In the genomic region with DNA sequence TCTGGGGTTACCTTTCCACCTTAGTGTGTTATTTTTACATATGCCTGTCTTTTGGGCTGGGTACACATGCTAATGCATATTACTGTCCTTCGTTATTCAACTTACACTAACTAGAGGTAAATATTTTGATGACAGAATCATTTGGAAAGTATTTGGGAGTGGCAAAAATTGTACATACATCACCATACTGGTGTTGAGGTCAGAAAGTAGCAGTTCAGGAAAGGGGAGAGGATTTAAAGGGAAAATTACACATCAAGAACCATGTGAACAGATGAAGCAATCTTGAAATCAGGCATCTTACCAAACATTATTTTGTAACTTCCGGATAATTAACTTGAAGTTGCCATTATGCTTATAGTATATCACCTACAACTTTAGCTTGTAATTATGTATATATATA, we compare ENCODE assay signal across 18 cellular contexts.
"Had no signal": no experiment of that assay in that cellular context is flagged by ENCODE, and none has a peak within 500 bp of the region (broad histone marks: within the 10 kb centered on the region; RNA-seq: fewer than 3 reads in every experiment).

No MANE protein-coding gene starts in this region.

- H3K27ac ChIP-seq: heart left ventricle, prostate gland, spleen, suprapubic skin, upper lobe of left lung had no signal

- H3K4me1 ChIP-seq: prostate gland, suprapubic skin, upper lobe of left lung had no signal

- H3K4me1 Mint-ChIP-seq: activated B cell treated with CpG ODN at 0.5 μM for 24 hours; activated CD4-positive, alpha-beta T cell treated with anti-CD3 and anti-CD28 coated beads, Interleukin-2, amount 10 ng/mL, durations not matched to agents 24 days and 14 days had no signal

- H3K9me3 ChIP-seq: heart left ventricle, prostate gland, suprapubic skin, upper lobe of left lung had no signal

- H3K36me3 Mint-ChIP-seq: activated naive CD8-positive, alpha-beta T cell; brain had no signal

- H3K27ac Mint-ChIP-seq: activated B cell treated with CpG ODN at 0.5 μM for 24 hours; activated CD4-positive, alpha-beta T cell treated with anti-CD3 and anti-CD28 coated beads, Interleukin-2, amount 10 ng/mL, durations not matched to agents 24 days and 14 days; activated naive CD8-positive, alpha-beta T cell; effector memory CD8-positive, alpha-beta T cell; stimulated activated naive CD8-positive, alpha-beta T cell treated with anti-CD3 and anti-CD28 coated beads, Interleukin-15, Interleukin-2, amounts not matched to agents 100 ng/mL and 50 ng/mL, for 24 hours had no signal

- H3K27me3 Mint-ChIP-seq: activated B cell treated with CpG ODN at 0.5 μM for 24 hours; activated CD4-positive, alpha-beta T cell treated with anti-CD3 and anti-CD28 coated beads, Interleukin-2, amount 10 ng/mL, durations not matched to agents 24 days and 14 days; activated naive CD8-positive, alpha-beta T cell; effector memory CD8-positive, alpha-beta T cell; stimulated activated naive CD8-positive, alpha-beta T cell treated with anti-CD3 and anti-CD28 coated beads, Interleukin-15, Interleukin-2, amounts not matched to agents 100 ng/mL and 50 ng/mL, for 24 hours had no signal

- DNase-seq: activated B cell treated with CpG ODN at 0.5 μM for 24 hours; activated CD4-positive, alpha-beta T cell treated with anti-CD3 and anti-CD28 coated beads, Interleukin-2, amount 10 ng/mL, durations not matched to agents 24 days and 14 days; activated gamma-delta T cell treated with Interleukin-2 at 50 U/mL for 16 hours; cerebellar nuclear complex; dermis blood vessel endothelial cell; effector memory CD8-positive, alpha-beta T cell; heart left ventricle; midbrain; spleen; T-helper 2 cell; upper lobe of left lung had no signal

- H3K27me3 ChIP-seq: heart left ventricle, spleen, suprapubic skin, upper lobe of left lung had no signal

- H3K4me3 ChIP-seq: heart left ventricle, lung, prostate gland, spleen, suprapubic skin, upper lobe of left lung had no signal

- H3K36me3 ChIP-seq: heart left ventricle, prostate gland, spleen, suprapubic skin, upper lobe of left lung had no signal

- H3K4me3 Mint-ChIP-seq: activated B cell treated with CpG ODN at 0.5 μM for 24 hours; activated CD4-positive, alpha-beta T cell treated with anti-CD3 and anti-CD28 coated beads, Interleukin-2, amount 10 ng/mL, durations not matched to agents 24 days and 14 days; activated naive CD8-positive, alpha-beta T cell; brain; effector memory CD8-positive, alpha-beta T cell; neural crest cell; stimulated activated naive CD8-positive, alpha-beta T cell treated with anti-CD3 and anti-CD28 coated beads, Interleukin-15, Interleukin-2, amounts not matched to agents 100 ng/mL and 50 ng/mL, for 24 hours had no signal

- H3K9me3 Mint-ChIP-seq: activated CD4-positive, alpha-beta T cell treated with anti-CD3 and anti-CD28 coated beads, Interleukin-2, amount 10 ng/mL, durations not matched to agents 24 days and 14 days had no signal
